Comparison of ENCODE assay signal across 23 cellular contexts in genomic region chr4:179751669-179752068, GRCh38.
"Had no signal": no experiment of that assay in that cellular context is flagged by ENCODE, and none has a peak within 500 bp of the region (broad histone marks: within the 10 kb centered on the region; RNA-seq: fewer than 3 reads in every experiment).

No MANE protein-coding gene starts in this region.

- H3K27ac ChIP-seq: brain microvascular endothelial cell, SK-N-MC, VCaP had no signal

- H3K27me3 ChIP-seq: brain microvascular endothelial cell had no signal

- H3K27me3 Mint-ChIP-seq: activated CD4-positive, alpha-beta memory T cell treated with anti-CD3 and anti-CD28 coated beads, Interleukin-2, amount 10 ng/mL, durations not matched to agents 7 days and 5 days; activated CD4-positive, alpha-beta T cell treated with anti-CD3 and anti-CD28 coated beads for 36 hours; activated naive CD8-positive, alpha-beta T cell; activated T-helper 17 cell treated with anti-CD3 and anti-CD28 coated beads, Interleukin-2, amount 50 U/mL, for 72 hours; IgD-negative memory B cell; T-cell had no signal

- ATAC-seq: activated CD4-positive, alpha-beta T cell treated with anti-CD3 and anti-CD28 coated beads for 36 hours; activated T-helper 17 cell treated with anti-CD3 and anti-CD28 coated beads, Interleukin-2, amount 50 U/mL, for 72 hours; PC-3; T-cell had no signal

- H3K4me1 Mint-ChIP-seq: activated CD4-positive, alpha-beta memory T cell treated with anti-CD3 and anti-CD28 coated beads, Interleukin-2, amount 10 ng/mL, durations not matched to agents 7 days and 5 days; activated CD4-positive, alpha-beta T cell treated with anti-CD3 and anti-CD28 coated beads for 36 hours; activated T-helper 17 cell treated with anti-CD3 and anti-CD28 coated beads, Interleukin-2, amount 50 U/mL, for 72 hours; IgD-negative memory B cell; T-cell had no signal

- H3K27ac Mint-ChIP-seq: activated CD4-positive, alpha-beta memory T cell treated with anti-CD3 and anti-CD28 coated beads, Interleukin-2, amount 10 ng/mL, durations not matched to agents 7 days and 5 days; activated CD4-positive, alpha-beta T cell treated with anti-CD3 and anti-CD28 coated beads for 36 hours; activated naive CD4-positive, alpha-beta T cell treated with anti-CD3 and anti-CD28 coated beads for 36 hours; activated naive CD8-positive, alpha-beta T cell; activated T-helper 17 cell treated with anti-CD3 and anti-CD28 coated beads, Interleukin-2, amount 50 U/mL, for 72 hours; IgD-negative memory B cell; T-cell had no signal

- H3K4me3 Mint-ChIP-seq: activated CD4-positive, alpha-beta memory T cell treated with anti-CD3 and anti-CD28 coated beads, Interleukin-2, amount 10 ng/mL, durations not matched to agents 7 days and 5 days; activated CD4-positive, alpha-beta T cell treated with anti-CD3 and anti-CD28 coated beads for 36 hours; activated naive CD4-positive, alpha-beta T cell treated with anti-CD3 and anti-CD28 coated beads for 36 hours; activated naive CD8-positive, alpha-beta T cell; activated T-helper 17 cell treated with anti-CD3 and anti-CD28 coated beads, Interleukin-2, amount 50 U/mL, for 72 hours; IgD-negative memory B cell; T-cell had no signal

- H3K36me3 Mint-ChIP-seq: activated naive CD8-positive, alpha-beta T cell; IgD-negative memory B cell; T-cell had no signal

- H3K4me3 ChIP-seq: SK-N-MC had no signal

- H3K36me3 ChIP-seq: brain microvascular endothelial cell had no signal

- DNase-seq: activated CD4-positive, alpha-beta memory T cell treated with anti-CD3 and anti-CD28 coated beads, Interleukin-2, amount 10 ng/mL, durations not matched to agents 7 days and 5 days; activated CD4-positive, alpha-beta T cell treated with anti-CD3 and anti-CD28 coated beads for 36 hours; activated CD4-positive, alpha-beta T cell treated with anti-CD3 and anti-CD28 coated beads, Interleukin-2, amount 50 U/mL, for 1 hour; activated gamma-delta T cell; activated naive CD4-positive, alpha-beta T cell treated with anti-CD3 and anti-CD28 coated beads for 36 hours; activated T-cell treated with anti-CD3 and anti-CD28 coated beads for 4 hours; activated T-cell treated with anti-CD3 and anti-CD28 coated beads, Interleukin-2, amount 50 U/mL, for 48 hours; brain microvascular endothelial cell; KG1; NCI-H1048; NCI-H187; NCI-H446; NCI-H524; PC-3; SIG-M5; T-cell; T-helper 2 cell; T1000 had no signal
